ENCODE assay signal across 26 cellular contexts in genomic region chr20:43726333-43726732, GRCh38. TPM values are rescaled to one million over a fixed set of nuclear protein-coding genes. Genes with fewer than 3 reads are reported as not detected.
"Had no signal": no experiment of that assay in that cellular context is flagged by ENCODE, and none has a peak within 500 bp of the region (broad histone marks: within the 10 kb centered on the region; RNA-seq: fewer than 3 reads in every experiment).

No MANE protein-coding gene starts in this region.

- H3K4me1 Mint-ChIP-seq: neural crest cell had no signal

- DNase-seq: effector CD4-positive, alpha-beta T cell; hippocampal formation; left colon; left ventricle myocardium superior; mesendoderm; natural killer cell; ovary; stimulated activated CD4-positive, alpha-beta T cell treated with anti-CD3 and anti-CD28 coated beads, Interleukin-4, amount 100 ng/mL, for 1 hour; tibial artery; upper lobe of right lung had no signal

- FAIRE-seq: frontal cortex had no signal

- H3K36me3 ChIP-seq: heart left ventricle, ovary, tibial artery, upper lobe of right lung, vagina had no signal

- H3K27me3 ChIP-seq: ovary, upper lobe of right lung, vagina had no signal

- H3K36me3 Mint-ChIP-seq: natural killer cell; stimulated activated memory B cell treated with anti-CD40 and anti-IgM and Interleukin-4, amounts not matched to agents 10 μg/mL and 1 μg/mL and 100 μg/mL, for 72 hours had no signal

- H3K4me3 ChIP-seq: coronary artery, heart left ventricle, lung, ovary, tibial artery, upper lobe of right lung, vagina had no signal

- ATAC-seq: left ventricle myocardium superior; natural killer cell; stimulated activated memory B cell treated with anti-CD40 and anti-IgM and Interleukin-4, amounts not matched to agents 10 μg/mL and 1 μg/mL and 100 μg/mL, for 72 hours; upper lobe of right lung had no signal

- H3K27ac Mint-ChIP-seq: natural killer cell; progenitor cell of endocrine pancreas; stimulated activated memory B cell treated with anti-CD40 and anti-IgM and Interleukin-4, amounts not matched to agents 10 μg/mL and 1 μg/mL and 100 μg/mL, for 72 hours; stimulated activated naive CD8-positive, alpha-beta T cell treated with anti-CD3 and anti-CD28 coated beads, Interleukin-15, Interleukin-2, amounts not matched to agents 100 ng/mL and 50 ng/mL, for 24 hours had no signal

- H3K27ac ChIP-seq: coronary artery, ovary, tibial artery, upper lobe of right lung, vagina had no signal

- H3K27me3 Mint-ChIP-seq: stimulated activated memory B cell treated with anti-CD40 and anti-IgM and Interleukin-4, amounts not matched to agents 10 μg/mL and 1 μg/mL and 100 μg/mL, for 72 hours; stimulated activated naive CD8-positive, alpha-beta T cell treated with anti-CD3 and anti-CD28 coated beads, Interleukin-15, Interleukin-2, amounts not matched to agents 100 ng/mL and 50 ng/mL, for 24 hours had no signal

- H3K4me3 Mint-ChIP-seq: natural killer cell; neural crest cell; stimulated activated memory B cell treated with anti-CD40 and anti-IgM and Interleukin-4, amounts not matched to agents 10 μg/mL and 1 μg/mL and 100 μg/mL, for 72 hours; stimulated activated naive CD8-positive, alpha-beta T cell treated with anti-CD3 and anti-CD28 coated beads, Interleukin-15, Interleukin-2, amounts not matched to agents 100 ng/mL and 50 ng/mL, for 24 hours had no signal

- H3K9me3 ChIP-seq: tibial artery, upper lobe of right lung, vagina had no signal

- H3K4me1 ChIP-seq: heart left ventricle, upper lobe of right lung, vagina had no signal

- H3K9me3 Mint-ChIP-seq: natural killer cell; neural crest cell; stimulated activated memory B cell treated with anti-CD40 and anti-IgM and Interleukin-4, amounts not matched to agents 10 μg/mL and 1 μg/mL and 100 μg/mL, for 72 hours had no signal

RNA-seq across cellular contexts. Expression of gene GTSF1L, which starts 0.5 kb away (rescaled TPM):
- total RNA-seq: dermis microvascular lymphatic vessel endothelial cell, esophagus mucosa, fibroblast of lung, frontal cortex, glomerular endothelial cell, heart left ventricle, kidney epithelial cell, left colon, left ventricle myocardium superior, lung, natural killer cell, neural crest cell, ovary, progenitor cell of endocrine pancreas, right cardiac atrium, temporal lobe, upper lobe of right lung, vagina had no signal
- polyA plus RNA-seq: fibroblast of lung, heart left ventricle, lung, ovary, right cardiac atrium had no signal
